ENCODE assay signal across 10 cellular contexts in the genomic region with DNA sequence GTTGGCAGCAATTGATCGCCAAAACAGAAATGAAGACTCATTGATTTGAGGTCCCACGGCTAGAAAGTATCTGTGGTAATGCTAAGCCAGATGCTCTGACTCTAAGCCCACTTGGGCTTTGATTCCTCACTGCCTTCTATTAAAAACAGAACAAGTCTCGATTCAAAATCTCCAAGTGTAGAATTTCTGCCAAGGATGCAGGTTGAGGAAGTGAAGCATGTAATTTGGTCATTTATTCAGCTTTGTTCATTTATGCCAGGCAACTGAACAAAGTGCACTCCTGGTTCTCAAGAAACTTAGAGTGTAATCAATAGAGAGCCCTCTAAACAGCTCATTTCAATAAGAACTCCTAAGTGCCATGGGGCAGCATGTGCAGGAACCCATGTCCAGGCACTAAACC. TPM values are rescaled to one million over a fixed set of nuclear protein-coding genes. Genes with fewer than 3 reads are reported as not detected.
DNase-seq lines count a peak whose midpoint lies in the region; TF ChIP-seq lines count a peak whose summit lies in the region.
"Had no signal": no experiment of that assay in that cellular context is flagged by ENCODE, and none has a peak within 500 bp of the region (broad histone marks: within the 10 kb centered on the region; RNA-seq: fewer than 3 reads in every experiment).

No MANE protein-coding gene starts in this region.

- no peaks in the 10 kb centered on the region for H3K27me3 Mint-ChIP-seq in nephron (ENCODE audit: low read depth)
- no peaks in the 10 kb centered on the region for H3K27me3 Mint-ChIP-seq in activated naive CD8-positive, alpha-beta T cell treated with anti-CD3 and anti-CD28 coated beads for 36 hours

- DNase-seq in DMS79 treated with DMSO at 0.1 percent for 48 hours (lab: John Stamatoyannopoulos, UW) (peak; percentile 97), astrocyte of the hippocampus (ENCODE audit: low read depth, low spot score) (peak; percentile 55), GM19240 (ENCODE audit: insufficient read length, low spot score) (no peak), hippocampal formation (lab: John Stamatoyannopoulos, UW) (no peak), NCI-H1930 (lab: John Stamatoyannopoulos, UW) (no peak)
- DNase-seq in activated naive CD8-positive, alpha-beta T cell treated with anti-CD3 and anti-CD28 coated beads for 36 hours = no peak
- DNase-seq: Caco-2; CD8-positive, alpha-beta memory T cell had no signal

- peaks cover 11% of the 10 kb centered on the region for H3K4me1 Mint-ChIP-seq in nephron
- peaks cover 23% of the 10 kb centered on the region for H3K4me1 Mint-ChIP-seq in activated naive CD8-positive, alpha-beta T cell treated with anti-CD3 and anti-CD28 coated beads for 36 hours

- H3K36me3 Mint-ChIP-seq in nephron (ENCODE audit: low read depth) = no peaks in the 10 kb centered on the region
- H3K36me3 Mint-ChIP-seq in activated naive CD8-positive, alpha-beta T cell treated with anti-CD3 and anti-CD28 coated beads for 36 hours = peaks cover 5% of the 10 kb centered on the region

- no peak for TF ChIP-seq CTCF in nephron (IDR thresholded peaks at IDR 0.05; ENCODE audit: unreplicated experiment in 3 of 3)

- no peaks in the 10 kb centered on the region for H3K9me3 Mint-ChIP-seq in nephron
- H3K9me3 Mint-ChIP-seq in activated naive CD8-positive, alpha-beta T cell treated with anti-CD3 and anti-CD28 coated beads for 36 hours = no peaks in the 10 kb centered on the region
- H3K9me3 Mint-ChIP-seq: CD8-positive, alpha-beta memory T cell had no signal

- H3K27ac Mint-ChIP-seq in nephron = no peak overlapping the region
- H3K27ac Mint-ChIP-seq in activated naive CD8-positive, alpha-beta T cell treated with anti-CD3 and anti-CD28 coated beads for 36 hours = no peak overlapping the region
- H3K27ac Mint-ChIP-seq: B cell had no signal

- H3K4me3 Mint-ChIP-seq in nephron = peak overlapping the region in 2 of 3 experiments; percentile 22 to 24
- no peak overlapping the region for H3K4me3 Mint-ChIP-seq in activated naive CD8-positive, alpha-beta T cell treated with anti-CD3 and anti-CD28 coated beads for 36 hours
- H3K4me3 Mint-ChIP-seq: B cell had no signal

RNA-seq across cellular contexts. Expression of a gene that starts 2.3 kb away (rescaled TPM):
- total RNA-seq in activated naive CD8-positive, alpha-beta T cell treated with anti-CD3 and anti-CD28 coated beads for 36 hours = 10 to 100 TPM; 25.4 to 29.0 TPM

Comparison
In these comparisons a context has a peak if more than half of its experiments do, and no peak if none do; other contexts are left out.
1. DNase-seq: peak in DMS79 treated with DMSO at 0.1 percent for 48 hours (single experiment) and astrocyte of the hippocampus (single experiment); none in GM19240 (single experiment), activated naive CD8-positive, alpha-beta T cell treated with anti-CD3 and anti-CD28 coated beads for 36 hours (single experiment), hippocampal formation (0 of 2) and NCI-H1930 (0 of 2).